In the genomic region with DNA sequence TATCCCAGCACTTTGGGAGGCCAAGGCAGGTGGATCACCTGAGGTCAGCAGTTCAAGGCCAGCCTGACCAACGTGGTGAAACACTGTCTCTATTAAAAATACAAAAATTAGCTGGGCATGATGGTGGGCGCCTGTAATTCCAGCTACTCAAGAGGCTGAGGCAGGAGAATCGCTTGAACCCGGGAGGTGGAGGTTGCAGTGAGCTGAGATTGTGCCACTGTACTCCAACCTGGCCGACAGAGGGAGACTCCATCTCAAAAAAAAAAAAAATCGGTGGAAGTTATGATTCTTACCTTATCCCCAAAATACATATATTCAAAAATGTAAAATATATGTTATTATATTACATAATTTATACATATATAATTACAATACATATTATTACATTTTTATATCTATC, we compare ENCODE assay signal across 6 cellular contexts.
A peak's percentile ranks its signal among the peaks of the same experiment; 100 is the strongest.
DNase-seq lines count a peak whose midpoint lies in the region; ATAC-seq, FAIRE-seq and TF ChIP-seq lines count a peak whose summit lies in the region.
"Not testable (repeated sequence)": the region's sequence is repeated elsewhere in the genome, so short reads cannot be mapped to it uniquely, and the experiment has no call there.

No MANE protein-coding gene starts in this region.

- not testable (repeated sequence) for H3K27ac ChIP-seq in VCaP; HepG2 (ENCODE audit: extremely low read length, insufficient read depth, low read length)

- H3K9ac ChIP-seq in HepG2 (ENCODE audit: insufficient read depth, low read depth, low read length): not testable (repeated sequence)

- not testable (repeated sequence) for H3K9me3 ChIP-seq in HepG2 (ENCODE audit: low read length)

- TF ChIP-seq POLR2A in HepG2 (IDR thresholded peaks at IDR 0.05; ENCODE audit: insufficient read depth in 1 of 2, low read depth in 2 of 2, low read length in 2 of 2): not testable (repeated sequence)

- H3K4me3 ChIP-seq in fibroblast of mammary gland (ENCODE audit: control insufficient read depth, low read depth, low read length); HepG2 (replicated peaks in 1 of 3; ENCODE audit: insufficient read depth in 1 of 3, low read depth in 2 of 3, low read length in 3 of 3): not testable (repeated sequence)

- in situ Hi-C loops in GM13977 (cut with MboI; ENCODE audit: low pct_unique_long_range_greater_than_20kb, low sequenced_read_pairs, unreplicated experiment); HepG2 (cut with HindIII; ENCODE audit: extremely low pct_ligation_motif_present, low pct_unique_long_range_greater_than_20kb): not testable (repeated sequence)

- H3K36me3 ChIP-seq in HepG2 (replicated peaks in 1 of 2; ENCODE audit: control insufficient read depth in 1 of 2, insufficient read depth in 2 of 2, low read length in 2 of 2): not testable (repeated sequence)

- not testable (repeated sequence) for H2AFZ ChIP-seq in HepG2 (ENCODE audit: low read length)

- WGBS in HepG2 (ENCODE audit: low lambda C conversion rate): 18% methylated on average over 6 of the region's 6 CpGs

- not testable (repeated sequence) for ATAC-seq in HepG2

- not testable (repeated sequence) for H3K27me3 ChIP-seq in HepG2 (ENCODE audit: control insufficient read depth in 1 of 2, insufficient read depth in 2 of 2, low read length in 2 of 2)

- not testable (repeated sequence) for TF ChIP-seq EP300 in HepG2 (IDR thresholded peaks at IDR 0.05; ENCODE audit: low read depth in 2 of 2, low read length in 2 of 2); HepG2 (CRISPR knock-in tag; IDR thresholded peaks at IDR 0.05; ENCODE audit: borderline replicate concordance)

- TF ChIP-seq RAD21 in HepG2 (CRISPR knock-in tag; IDR thresholded peaks at IDR 0.05): not testable (repeated sequence)

- not testable (repeated sequence) for BruUV-seq in HepG2 (replicated peaks; lab: Mats Ljungman, UMichigan)

- CTCF ChIA-PET in HepG2 (lab: Yijun Ruan, JAX; ENCODE audit: low intra/inter-chr PET ratio, low total read pairs): interaction anchor here (1.1 to 2.0 kb wide), 2 partner anchors 75 to 178 kb away, joined by 5 to 9 read pairs; no protein-coding TSS in a partner anchor

- TF ChIP-seq CTCF in D721Med (IDR thresholded peaks at IDR 0.05; ENCODE audit: insufficient read depth, missing control alignments) (peak; percentile 3), GM13977 (IDR thresholded peaks at IDR 0.05; ENCODE audit: extremely low read depth, insufficient read depth, missing control alignments) (peak; percentile 12), LNCAP (IDR thresholded peaks at IDR 0.05) (peak; percentile 34; the same call in 1 of the 2 replicates), VCaP (conservative IDR thresholded peaks at IDR 0.05) (peak; percentile 20; the same call in 1 of the 2 replicates), fibroblast of mammary gland (conservative IDR thresholded peaks at IDR 0.05; ENCODE audit: control insufficient read depth, insufficient read depth, low read depth, low read length) (peak; percentile 3), HepG2 (CRISPR knock-in tag; IDR thresholded peaks at IDR 0.05) (peak; percentile 35)

- H3K4me1 ChIP-seq in HepG2 (ENCODE audit: insufficient read depth, low read length): peaks cover 24% of the 10 kb centered on the region

- DNase-seq in D721Med (ENCODE audit: insufficient read length, low spot score); GM13977 (ENCODE audit: low spot score); fibroblast of mammary gland (ENCODE audit: low read depth); HepG2 (ENCODE audit: low spot score): not testable (repeated sequence)

- intact Hi-C loops in HepG2 (cut with micrococcal nuclease; ENCODE audit: unreplicated experiment): loop anchor here (1.0 kb wide), 1 partner anchor 236 kb away; no protein-coding TSS in a partner anchor

- POLR2A ChIA-PET in HepG2 (lab: Yijun Ruan, JAX): interaction anchor here (1.3 to 1.5 kb wide), 3 partner anchors 30 to 31 kb away, joined by 4 to 5 read pairs (median 4); no protein-coding TSS in a partner anchor

- FAIRE-seq in D721Med (lab: Jason Lieb, UNC); HepG2 (lab: Jason Lieb, UNC): not testable (repeated sequence)

- not testable (repeated sequence) for H3K79me2 ChIP-seq in HepG2 (ENCODE audit: insufficient read depth, low read length)

- H3K4me2 ChIP-seq in HepG2 (ENCODE audit: low read depth, low read length): not testable (repeated sequence)

- not testable (repeated sequence) for H4K20me1 ChIP-seq in HepG2 (ENCODE audit: insufficient read depth, low read length)

TF ChIP-seq in HepG2, 621 proteins besides CTCF, POLR2A, EP300 and RAD21:
- TF ChIP-seq STAG1 (CRISPR knock-in tag; IDR thresholded peaks at IDR 0.05): peak; percentile 34
- TF ChIP-seq, protein P1, sequence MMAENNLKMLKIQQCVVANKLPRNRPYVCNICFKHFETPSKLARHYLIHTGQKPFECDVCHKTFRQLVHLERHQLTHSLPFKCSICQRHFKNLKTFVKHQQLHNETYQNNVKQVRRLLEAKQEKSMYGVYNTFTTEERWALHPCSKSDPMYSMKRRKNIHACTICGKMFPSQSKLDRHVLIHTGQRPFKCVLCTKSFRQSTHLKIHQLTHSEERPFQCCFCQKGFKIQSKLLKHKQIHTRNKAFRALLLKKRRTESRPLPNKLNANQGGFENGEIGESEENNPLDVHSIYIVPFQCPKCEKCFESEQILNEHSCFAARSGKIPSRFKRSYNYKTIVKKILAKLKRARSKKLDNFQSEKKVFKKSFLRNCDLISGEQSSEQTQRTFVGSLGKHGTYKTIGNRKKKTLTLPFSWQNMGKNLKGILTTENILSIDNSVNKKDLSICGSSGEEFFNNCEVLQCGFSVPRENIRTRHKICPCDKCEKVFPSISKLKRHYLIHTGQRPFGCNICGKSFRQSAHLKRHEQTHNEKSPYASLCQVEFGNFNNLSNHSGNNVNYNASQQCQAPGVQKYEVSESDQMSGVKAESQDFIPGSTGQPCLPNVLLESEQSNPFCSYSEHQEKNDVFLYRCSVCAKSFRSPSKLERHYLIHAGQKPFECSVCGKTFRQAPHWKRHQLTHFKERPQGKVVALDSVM (CRISPR knock-in tag; IDR thresholded peaks at IDR 0.05): peak; percentile 59; the same call in 1 of the 2 replicates
- TF ChIP-seq, protein P2, sequence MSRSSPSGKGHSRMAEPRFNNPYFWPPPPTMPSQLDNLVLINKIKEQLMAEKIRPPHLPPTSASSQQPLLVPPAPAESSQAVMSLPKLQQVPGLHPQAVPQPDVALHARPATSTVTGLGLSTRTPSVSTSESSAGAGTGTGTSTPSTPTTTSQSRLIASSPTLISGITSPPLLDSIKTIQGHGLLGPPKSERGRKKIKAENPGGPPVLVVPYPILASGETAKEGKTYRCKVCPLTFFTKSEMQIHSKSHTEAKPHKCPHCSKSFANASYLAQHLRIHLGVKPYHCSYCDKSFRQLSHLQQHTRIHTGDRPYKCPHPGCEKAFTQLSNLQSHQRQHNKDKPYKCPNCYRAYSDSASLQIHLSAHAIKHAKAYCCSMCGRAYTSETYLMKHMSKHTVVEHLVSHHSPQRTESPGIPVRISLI (CRISPR knock-in tag; IDR thresholded peaks at IDR 0.05; ENCODE audit: borderline replicate concordance): peak; percentile 58
